Comparison of ENCODE assay signal across 1 cellular context in the genomic region with DNA sequence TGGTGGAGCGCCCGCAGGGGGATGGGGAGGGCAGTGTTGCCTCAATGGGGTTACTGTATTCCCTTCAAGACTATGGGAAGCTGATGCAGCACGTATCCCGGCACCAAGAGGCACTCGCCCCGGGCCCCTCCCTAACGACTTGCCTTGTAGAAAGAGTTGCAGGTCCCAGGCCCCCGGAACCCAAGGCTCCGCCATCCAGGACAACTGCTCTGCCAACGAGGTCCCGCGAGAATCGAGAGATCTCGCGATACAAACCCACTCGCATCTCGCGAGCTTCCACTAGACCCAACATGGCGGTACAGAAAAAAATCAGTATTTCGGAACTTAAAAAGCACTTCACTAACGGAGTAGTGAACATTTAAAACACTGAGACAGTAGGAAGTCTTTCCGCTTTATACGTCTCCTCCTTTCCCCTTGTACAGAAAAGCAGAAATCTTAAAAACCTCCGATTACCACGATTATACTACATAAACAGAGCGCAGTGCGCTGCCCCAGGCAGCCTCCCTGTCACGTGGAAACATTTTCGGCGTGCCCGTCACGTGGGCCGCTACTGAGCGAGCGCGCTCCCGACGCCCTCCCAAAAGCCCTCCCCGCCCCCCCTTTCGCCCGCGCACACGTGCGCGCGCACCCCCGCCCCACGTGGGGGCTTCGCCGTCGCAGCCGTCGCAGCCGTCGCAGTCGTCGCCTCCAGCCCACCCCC.
A peak's percentile ranks its signal among the peaks of the same experiment; 100 is the strongest.
TF ChIP-seq lines count a peak whose summit lies in the region.

Gene ZZZ3 (minus strand): TSS at position 217 of the 700 bp plus-strand sequence. CDS start 49,304 bp downstream, outside the sequence.

TF ChIP-seq in HepG2, 621 proteins besides CTCF, POLR2A, EP300 and RAD21 (continued from another document and continues in another):
- TF ChIP-seq, protein P1, sequence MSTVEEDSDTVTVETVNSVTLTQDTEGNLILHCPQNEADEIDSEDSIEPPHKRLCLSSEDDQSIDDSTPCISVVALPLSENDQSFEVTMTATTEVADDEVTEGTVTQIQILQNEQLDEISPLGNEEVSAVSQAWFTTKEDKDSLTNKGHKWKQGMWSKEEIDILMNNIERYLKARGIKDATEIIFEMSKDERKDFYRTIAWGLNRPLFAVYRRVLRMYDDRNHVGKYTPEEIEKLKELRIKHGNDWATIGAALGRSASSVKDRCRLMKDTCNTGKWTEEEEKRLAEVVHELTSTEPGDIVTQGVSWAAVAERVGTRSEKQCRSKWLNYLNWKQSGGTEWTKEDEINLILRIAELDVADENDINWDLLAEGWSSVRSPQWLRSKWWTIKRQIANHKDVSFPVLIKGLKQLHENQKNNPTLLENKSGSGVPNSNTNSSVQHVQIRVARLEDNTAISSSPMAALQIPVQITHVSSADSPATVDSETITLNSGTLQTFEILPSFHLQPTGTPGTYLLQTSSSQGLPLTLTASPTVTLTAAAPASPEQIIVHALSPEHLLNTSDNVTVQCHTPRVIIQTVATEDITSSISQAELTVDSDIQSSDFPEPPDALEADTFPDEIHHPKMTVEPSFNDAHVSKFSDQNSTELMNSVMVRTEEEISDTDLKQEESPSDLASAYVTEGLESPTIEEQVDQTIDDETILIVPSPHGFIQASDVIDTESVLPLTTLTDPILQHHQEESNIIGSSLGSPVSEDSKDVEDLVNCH (CRISPR knock-in tag; IDR thresholded peaks at IDR 0.05), result no peak
- TF ChIP-seq BCL6 (CRISPR knock-in tag; IDR thresholded peaks at IDR 0.05) (no peak; the same call in 1 of the 2 replicates), MLX (CRISPR knock-in tag; IDR thresholded peaks at IDR 0.05) (peak; percentile 93), ZFP41 (CRISPR knock-in tag; IDR thresholded peaks at IDR 0.05; ENCODE audit: borderline replicate concordance) (no peak), ZNF703 (CRISPR knock-in tag; IDR thresholded peaks at IDR 0.05; ENCODE audit: borderline replicate concordance) (no peak), ZNF543 (CRISPR knock-in tag; IDR thresholded peaks at IDR 0.05) (0 out of 2 replicates have a peak, but pooled peaks have one; percentile 9), ZNF513 (CRISPR knock-in tag; conservative IDR thresholded peaks at IDR 0.05) (no peak), PRMT3 (CRISPR knock-in tag; IDR thresholded peaks at IDR 0.05; ENCODE audit: borderline replicate concordance, low read depth) (no peak), ZKSCAN8 (CRISPR knock-in tag; IDR thresholded peaks at IDR 0.05; ENCODE audit: borderline replicate concordance) (no peak), SRSF9 (IDR thresholded peaks at IDR 0.05; ENCODE audit: borderline replicate concordance, insufficient read depth, low read depth, low read length, poor library complexity, severe bottlenecking) (no peak), DZIP1 (CRISPR knock-in tag; IDR thresholded peaks at IDR 0.05) (no peak), ZNF256 (CRISPR knock-in tag; conservative IDR thresholded peaks at IDR 0.05) (no peak), BRD4 (CRISPR knock-in tag; IDR thresholded peaks at IDR 0.05) (no peak), PAWR (CRISPR knock-in tag; IDR thresholded peaks at IDR 0.05; ENCODE audit: borderline replicate concordance) (no peak), FOSL1 (CRISPR knock-in tag; IDR thresholded peaks at IDR 0.05; ENCODE audit: borderline replicate concordance) (no peak), ATF6 (CRISPR knock-in tag; conservative IDR thresholded peaks at IDR 0.05) (no peak), RBAK (CRISPR knock-in tag; IDR thresholded peaks at IDR 0.05) (no peak), PHF20 (CRISPR knock-in tag; IDR thresholded peaks at IDR 0.05) (peak; percentile 82), FIP1L1 (IDR thresholded peaks at IDR 0.05; ENCODE audit: borderline replicate concordance, insufficient read depth, low read depth, low read length) (no peak), MAF1 (CRISPR knock-in tag; IDR thresholded peaks at IDR 0.05; ENCODE audit: borderline replicate concordance) (no peak; the same call in 1 of the 2 replicates), SMARCE1 (IDR thresholded peaks at IDR 0.05; ENCODE audit: borderline replicate concordance) (no peak), IRX3 (CRISPR knock-in tag; IDR thresholded peaks at IDR 0.05; ENCODE audit: borderline replicate concordance, low read depth) (no peak; the same call in 1 of the 2 replicates), ZNF878 (CRISPR knock-in tag; IDR thresholded peaks at IDR 0.05) (0 out of 2 replicates have a peak, but pooled peaks have one; percentile 45), SIX1 (CRISPR knock-in tag; IDR thresholded peaks at IDR 0.05; ENCODE audit: borderline replicate concordance) (no peak), NR2C2 (CRISPR knock-in tag; IDR thresholded peaks at IDR 0.05; ENCODE audit: borderline replicate concordance) (0 out of 2 replicates have a peak, but pooled peaks have one; percentile 36), ETV6 (CRISPR knock-in tag; conservative IDR thresholded peaks at IDR 0.05) (no peak), ZNF292 (CRISPR knock-in tag; IDR thresholded peaks at IDR 0.05; ENCODE audit: borderline replicate concordance, low read depth) (peak; percentile 49; the same call in 1 of the 2 replicates), ZC3H4 (CRISPR knock-in tag; IDR thresholded peaks at IDR 0.05; ENCODE audit: borderline replicate concordance) (no peak), FOXP1 (IDR thresholded peaks at IDR 0.05) (no peak), FOXP1 (CRISPR knock-in tag; IDR thresholded peaks at IDR 0.05) (no peak), GPBP1L1 (CRISPR knock-in tag; IDR thresholded peaks at IDR 0.05) (no peak), KLF16 (CRISPR knock-in tag; IDR thresholded peaks at IDR 0.05) (peak in 1 of 2 experiments; percentile 60; a peak in 2 of 4 replicates), ZNF180 (CRISPR knock-in tag; IDR thresholded peaks at IDR 0.05; ENCODE audit: borderline replicate concordance, low read depth) (no peak), ATF7 (IDR thresholded peaks at IDR 0.05) (no peak), ATF7 (CRISPR knock-in tag; IDR thresholded peaks at IDR 0.05) (no peak), ZSCAN21 (CRISPR knock-in tag; IDR thresholded peaks at IDR 0.05; ENCODE audit: borderline replicate concordance) (no peak), BHLHE40 (IDR thresholded peaks at IDR 0.05; ENCODE audit: low read length) (peak; percentile 80)
- TF ChIP-seq, protein P2, sequence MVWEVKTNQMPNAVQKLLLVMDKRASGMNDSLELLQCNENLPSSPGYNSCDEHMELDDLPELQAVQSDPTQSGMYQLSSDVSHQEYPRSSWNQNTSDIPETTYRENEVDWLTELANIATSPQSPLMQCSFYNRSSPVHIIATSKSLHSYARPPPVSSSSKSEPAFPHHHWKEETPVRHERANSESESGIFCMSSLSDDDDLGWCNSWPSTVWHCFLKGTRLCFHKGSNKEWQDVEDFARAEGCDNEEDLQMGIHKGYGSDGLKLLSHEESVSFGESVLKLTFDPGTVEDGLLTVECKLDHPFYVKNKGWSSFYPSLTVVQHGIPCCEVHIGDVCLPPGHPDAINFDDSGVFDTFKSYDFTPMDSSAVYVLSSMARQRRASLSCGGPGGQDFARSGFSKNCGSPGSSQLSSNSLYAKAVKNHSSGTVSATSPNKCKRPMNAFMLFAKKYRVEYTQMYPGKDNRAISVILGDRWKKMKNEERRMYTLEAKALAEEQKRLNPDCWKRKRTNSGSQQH (CRISPR knock-in tag; IDR thresholded peaks at IDR 0.05; ENCODE audit: low read depth), result peak; percentile 80; the same call in 1 of the 2 replicates
- TF ChIP-seq, protein P3, sequence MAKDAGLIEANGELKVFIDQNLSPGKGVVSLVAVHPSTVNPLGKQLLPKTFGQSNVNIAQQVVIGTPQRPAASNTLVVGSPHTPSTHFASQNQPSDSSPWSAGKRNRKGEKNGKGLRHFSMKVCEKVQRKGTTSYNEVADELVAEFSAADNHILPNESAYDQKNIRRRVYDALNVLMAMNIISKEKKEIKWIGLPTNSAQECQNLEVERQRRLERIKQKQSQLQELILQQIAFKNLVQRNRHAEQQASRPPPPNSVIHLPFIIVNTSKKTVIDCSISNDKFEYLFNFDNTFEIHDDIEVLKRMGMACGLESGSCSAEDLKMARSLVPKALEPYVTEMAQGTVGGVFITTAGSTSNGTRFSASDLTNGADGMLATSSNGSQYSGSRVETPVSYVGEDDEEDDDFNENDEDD (CRISPR knock-in tag; IDR thresholded peaks at IDR 0.05; ENCODE audit: borderline replicate concordance), result peak; percentile 37; the same call in 1 of the 2 replicates
- TF ChIP-seq, protein P4, sequence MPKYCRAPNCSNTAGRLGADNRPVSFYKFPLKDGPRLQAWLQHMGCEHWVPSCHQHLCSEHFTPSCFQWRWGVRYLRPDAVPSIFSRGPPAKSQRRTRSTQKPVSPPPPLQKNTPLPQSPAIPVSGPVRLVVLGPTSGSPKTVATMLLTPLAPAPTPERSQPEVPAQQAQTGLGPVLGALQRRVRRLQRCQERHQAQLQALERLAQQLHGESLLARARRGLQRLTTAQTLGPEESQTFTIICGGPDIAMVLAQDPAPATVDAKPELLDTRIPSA (CRISPR knock-in tag; IDR thresholded peaks at IDR 0.05; ENCODE audit: borderline replicate concordance), result no peak
- TF ChIP-seq, protein P5, sequence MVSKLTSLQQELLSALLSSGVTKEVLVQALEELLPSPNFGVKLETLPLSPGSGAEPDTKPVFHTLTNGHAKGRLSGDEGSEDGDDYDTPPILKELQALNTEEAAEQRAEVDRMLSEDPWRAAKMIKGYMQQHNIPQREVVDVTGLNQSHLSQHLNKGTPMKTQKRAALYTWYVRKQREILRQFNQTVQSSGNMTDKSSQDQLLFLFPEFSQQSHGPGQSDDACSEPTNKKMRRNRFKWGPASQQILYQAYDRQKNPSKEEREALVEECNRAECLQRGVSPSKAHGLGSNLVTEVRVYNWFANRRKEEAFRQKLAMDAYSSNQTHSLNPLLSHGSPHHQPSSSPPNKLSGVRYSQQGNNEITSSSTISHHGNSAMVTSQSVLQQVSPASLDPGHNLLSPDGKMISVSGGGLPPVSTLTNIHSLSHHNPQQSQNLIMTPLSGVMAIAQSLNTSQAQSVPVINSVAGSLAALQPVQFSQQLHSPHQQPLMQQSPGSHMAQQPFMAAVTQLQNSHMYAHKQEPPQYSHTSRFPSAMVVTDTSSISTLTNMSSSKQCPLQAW (CRISPR knock-in tag; IDR thresholded peaks at IDR 0.05), result no peak
- TF ChIP-seq, protein P6, sequence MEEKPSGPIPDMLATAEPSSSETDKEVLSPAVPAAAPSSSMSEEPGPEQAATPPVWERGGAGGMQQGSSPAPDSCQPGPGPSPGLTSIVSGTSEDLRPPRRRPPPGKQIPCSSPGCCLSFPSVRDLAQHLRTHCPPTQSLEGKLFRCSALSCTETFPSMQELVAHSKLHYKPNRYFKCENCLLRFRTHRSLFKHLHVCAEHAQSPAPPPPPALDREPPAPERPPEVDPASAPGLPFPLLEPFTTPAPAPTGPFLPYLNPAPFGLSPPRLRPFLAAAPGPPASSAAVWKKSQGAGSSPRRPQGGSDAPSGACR (CRISPR knock-in tag; IDR thresholded peaks at IDR 0.05), result 0 out of 2 replicates have a peak, but pooled peaks have one; percentile 11
